In genomic region chr16:68257251-68257905, GRCh38 we compare ENCODE assay signal across 9 cellular contexts. TPM values are rescaled to one million over a fixed set of nuclear protein-coding genes. Genes with fewer than 3 reads are reported as not detected.
DNase-seq lines count a peak whose midpoint lies in the region; ATAC-seq and TF ChIP-seq lines count a peak whose summit lies in the region.
"Had no signal": no experiment of that assay in that cellular context is flagged by ENCODE, and none has a peak within 500 bp of the region (broad histone marks: within the 10 kb centered on the region; RNA-seq: fewer than 3 reads in every experiment).

No MANE protein-coding gene starts in this region.

- H2AFZ ChIP-seq in SK-N-SH (ENCODE audit: low read depth): no peak overlapping the region
- no peak overlapping the region for H2AFZ ChIP-seq in SU-DHL-6 (ENCODE audit: low read depth, low read length, severe bottlenecking)

- peak overlapping the region; percentile 33 for H3K9ac ChIP-seq in SK-N-SH
- peak overlapping the region; percentile 48 for H3K9ac ChIP-seq in SU-DHL-6 (ENCODE audit: low read length)

- no peak; the same call in 2 of the 3 replicates for ATAC-seq in SK-N-SH treated with all-trans-retinoic acid at 6 μM for 48 hours
- ATAC-seq in HG03139 (IDR thresholded peaks at IDR 0.05; ENCODE audit: unreplicated experiment): peak; percentile 46
- ATAC-seq in GM18858 (IDR thresholded peaks at IDR 0.05; ENCODE audit: unreplicated experiment): no peak

- TF ChIP-seq RAD21 in SK-N-SH (IDR thresholded peaks at IDR 0.05; ENCODE audit: low read length): no peak

- H3K9me3 ChIP-seq in SK-N-SH (no peaks in the 10 kb centered on the region), SU-DHL-6 (ENCODE audit: insufficient read depth, low read length) (no peaks in the 10 kb centered on the region)

- H4K20me1 ChIP-seq in SK-N-SH (ENCODE audit: insufficient read depth): no peaks in the 10 kb centered on the region
- no peaks in the 10 kb centered on the region for H4K20me1 ChIP-seq in SU-DHL-6 (ENCODE audit: low read depth, low read length)

- 95% methylated on average over 3 of the region's 6 CpGs for WGBS in SK-N-SH (ENCODE audit: low lambda C conversion rate)

- H3K27ac Mint-ChIP-seq in nephron: peak overlapping the region; percentile 92 to 98 (median 96)

- H3K27ac ChIP-seq in SK-N-SH (ENCODE audit: low read depth in 2 of 2, low read length in 1 of 2) (peak overlapping the region in 1 of 2 experiments; percentile 55; a peak in 3 of 4 replicates), SU-DHL-6 (ENCODE audit: low read depth, low read length) (peak overlapping the region; percentile 92)

- H3K9me3 Mint-ChIP-seq in nephron: no peaks in the 10 kb centered on the region

- no peak for DNase-seq in SK-N-SH
- no peak for DNase-seq in cerebellum (ENCODE audit: low spot score)
- DNase-seq in islet precursor cell: no peak

- H3K27me3 ChIP-seq in SK-N-SH (ENCODE audit: insufficient read depth): no peaks in the 10 kb centered on the region
- no peaks in the 10 kb centered on the region for H3K27me3 ChIP-seq in SU-DHL-6 (ENCODE audit: low read length)

- H3K4me3 Mint-ChIP-seq in nephron: no peak overlapping the region

- peaks cover 3% of the 10 kb centered on the region for H3K27me3 Mint-ChIP-seq in nephron (ENCODE audit: low read depth)

- H3K79me2 ChIP-seq in SK-N-SH (ENCODE audit: insufficient read depth) (no peaks in the 10 kb centered on the region), SU-DHL-6 (ENCODE audit: insufficient read depth, low read length) (no peaks in the 10 kb centered on the region)

- POLR2A ChIA-PET in SK-N-SH (lab: Yijun Ruan, JAX): no interaction called here

- H3K36me3 ChIP-seq in SK-N-SH (replicated peaks in 1 of 2; ENCODE audit: control insufficient read depth in 1 of 2, insufficient read depth in 2 of 2, low read length in 1 of 2): peaks cover 8 to 19% of the 10 kb centered on the region in 2 experiments
- no peaks in the 10 kb centered on the region for H3K36me3 ChIP-seq in SU-DHL-6 (ENCODE audit: low read length)

- peak overlapping the region; percentile 12; the same call in 1 of the 2 replicates for H3K4me2 ChIP-seq in SK-N-SH
- peak overlapping the region; percentile 49 for H3K4me2 ChIP-seq in SU-DHL-6 (ENCODE audit: low read depth, low read length, poor library complexity, severe bottlenecking)

- peaks cover 0 to 6% of the 10 kb centered on the region in 2 experiments; a peak in 2 of 4 replicates for H3K4me1 ChIP-seq in SK-N-SH (ENCODE audit: control insufficient read depth in 1 of 2, insufficient read depth in 2 of 2, low read depth in 1 of 2, low read length in 1 of 2)

- no peak for TF ChIP-seq EP300 in SK-N-SH (IDR thresholded peaks at IDR 0.05; ENCODE audit: borderline replicate concordance in 1 of 2, low read depth in 1 of 2, low read length in 1 of 2)

- CTCF ChIA-PET in SK-N-SH (lab: Yijun Ruan, JAX): interaction anchor here (13.8 kb wide), 1 partner anchor 73 kb away, joined by 355 read pairs; no protein-coding TSS in a partner anchor

- peaks cover 17% of the 10 kb centered on the region for H3F3A ChIP-seq in SK-N-SH (replicated peaks; ENCODE audit: insufficient read depth)
- H3F3A ChIP-seq in SU-DHL-6 (ENCODE audit: insufficient read depth): peaks cover 13% of the 10 kb centered on the region

- H3K4me3 ChIP-seq in SK-N-SH (ENCODE audit: low read depth in 2 of 2, low read length in 1 of 2): no peak overlapping the region
- no peak overlapping the region for H3K4me3 ChIP-seq in SU-DHL-6 (ENCODE audit: insufficient read depth, low read length, poor library complexity, severe bottlenecking)

- H3K36me3 Mint-ChIP-seq in nephron (ENCODE audit: low read depth): peaks cover 14% of the 10 kb centered on the region

- peaks cover 14% of the 10 kb centered on the region for H3K4me1 Mint-ChIP-seq in nephron

- TF ChIP-seq CTCF in SK-N-SH (IDR thresholded peaks at IDR 0.05): no peak
- no peak for TF ChIP-seq CTCF in SU-DHL-6 (IDR thresholded peaks at IDR 0.05; ENCODE audit: insufficient read depth, low read length, poor library complexity, severe bottlenecking)
- TF ChIP-seq CTCF in nephron (IDR thresholded peaks at IDR 0.05; ENCODE audit: unreplicated experiment in 3 of 3): no peak

- H3K9me2 ChIP-seq in SK-N-SH (no peaks in the 10 kb centered on the region), SU-DHL-6 (replicated peaks; ENCODE audit: insufficient read depth, low read length) (no peaks in the 10 kb centered on the region)

TF ChIP-seq in SK-N-SH, 30 proteins besides CTCF, POLR2A, EP300 and RAD21:
- TF ChIP-seq MEF2A (IDR thresholded peaks at IDR 0.05; ENCODE audit: borderline replicate concordance, low read depth) (no peak), SMC3 (IDR thresholded peaks at IDR 0.05; ENCODE audit: low read depth, low read length) (no peak), CHD2 (IDR thresholded peaks at IDR 0.05; ENCODE audit: low read length, partially characterized antibody) (no peak), ELF1 (IDR thresholded peaks at IDR 0.05) (no peak), GABPA (IDR thresholded peaks at IDR 0.05; ENCODE audit: low read depth) (no peak), MXI1 (IDR thresholded peaks at IDR 0.05; ENCODE audit: low read depth, low read length) (no peak), NRF1 (IDR thresholded peaks at IDR 0.05; ENCODE audit: low read depth, low read length) (no peak), FOXM1 (IDR thresholded peaks at IDR 0.05; ENCODE audit: low read depth) (no peak), EZH2phosphoT487 (IDR thresholded peaks at IDR 0.05; ENCODE audit: borderline replicate concordance, low read depth) (no peak)
- TF ChIP-seq, protein P1, sequence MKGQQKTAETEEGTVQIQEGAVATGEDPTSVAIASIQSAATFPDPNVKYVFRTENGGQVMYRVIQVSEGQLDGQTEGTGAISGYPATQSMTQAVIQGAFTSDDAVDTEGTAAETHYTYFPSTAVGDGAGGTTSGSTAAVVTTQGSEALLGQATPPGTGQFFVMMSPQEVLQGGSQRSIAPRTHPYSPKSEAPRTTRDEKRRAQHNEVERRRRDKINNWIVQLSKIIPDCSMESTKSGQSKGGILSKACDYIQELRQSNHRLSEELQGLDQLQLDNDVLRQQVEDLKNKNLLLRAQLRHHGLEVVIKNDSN (IDR thresholded peaks at IDR 0.05; ENCODE audit: borderline replicate concordance, low read depth): no peak

TF ChIP-seq in SK-N-SH treated with all-trans-retinoic acid at 6 μM for 48 hours, 23 proteins besides CTCF, POLR2A, EP300 and RAD21:
- TF ChIP-seq TOX (CRISPR knock-in tag; IDR thresholded peaks at IDR 0.05; ENCODE audit: borderline replicate concordance): no peak
- TF ChIP-seq ARNTL (CRISPR knock-in tag; IDR thresholded peaks at IDR 0.05; ENCODE audit: borderline replicate concordance, low read depth): no peak
- no peak for TF ChIP-seq RARB (CRISPR knock-in tag; IDR thresholded peaks at IDR 0.05)
- no peak for TF ChIP-seq ZNF70 (CRISPR knock-in tag; IDR thresholded peaks at IDR 0.05)
- TF ChIP-seq, protein P2, sequence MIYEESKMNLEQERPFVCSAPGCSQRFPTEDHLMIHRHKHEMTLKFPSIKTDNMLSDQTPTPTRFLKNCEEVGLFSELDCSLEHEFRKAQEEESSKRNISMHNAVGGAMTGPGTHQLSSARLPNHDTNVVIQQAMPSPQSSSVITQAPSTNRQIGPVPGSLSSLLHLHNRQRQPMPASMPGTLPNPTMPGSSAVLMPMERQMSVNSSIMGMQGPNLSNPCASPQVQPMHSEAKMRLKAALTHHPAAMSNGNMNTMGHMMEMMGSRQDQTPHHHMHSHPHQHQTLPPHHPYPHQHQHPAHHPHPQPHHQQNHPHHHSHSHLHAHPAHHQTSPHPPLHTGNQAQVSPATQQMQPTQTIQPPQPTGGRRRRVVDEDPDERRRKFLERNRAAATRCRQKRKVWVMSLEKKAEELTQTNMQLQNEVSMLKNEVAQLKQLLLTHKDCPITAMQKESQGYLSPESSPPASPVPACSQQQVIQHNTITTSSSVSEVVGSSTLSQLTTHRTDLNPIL (CRISPR knock-in tag; IDR thresholded peaks at IDR 0.05; ENCODE audit: low read depth): no peak
- TF ChIP-seq CSDC2 (CRISPR knock-in tag; IDR thresholded peaks at IDR 0.05): no peak

RNA-seq across cellular contexts. Expression of gene SLC7A6, which starts 6.9 kb away (rescaled TPM):
- 19.0 and 37.3 TPM in 2 replicates for polyA plus RNA-seq in SK-N-SH (2012; rRNA removed)
- 12.8 and 13.7 TPM in 2 replicates for polyA plus RNA-seq in SK-N-SH (2012; cell fraction: cytosol; rRNA removed)
- 71.5 and 122 TPM in 2 replicates for polyA plus RNA-seq in SK-N-SH (2012; cell fraction: nucleus; rRNA removed)
- 26.7 TPM for total RNA-seq in cerebellum

RNA-seq across cellular contexts. Expression of gene PLA2G15, which starts 12.2 kb away (rescaled TPM):
- polyA plus RNA-seq in SK-N-SH (2012; rRNA removed): 22.0 and 23.9 TPM in 2 replicates
- 9.9 and 15.9 TPM in 2 replicates for polyA plus RNA-seq in SK-N-SH (2012; cell fraction: cytosol; rRNA removed)
- polyA plus RNA-seq in SK-N-SH (2012; cell fraction: nucleus; rRNA removed): 26.9 and 27.4 TPM in 2 replicates
- 13.2 TPM for total RNA-seq in cerebellum

RNA-seq across cellular contexts. Expression of gene ESRP2, which starts 21.5 kb away (rescaled TPM):
- polyA plus RNA-seq in SK-N-SH (2012; rRNA removed): 0.07 and 0.39 TPM in 2 replicates
- 0.03 TPM in 2 replicates for polyA plus RNA-seq in SK-N-SH (2012; cell fraction: cytosol; rRNA removed)
- 0.46 and 0.50 TPM in 2 replicates for polyA plus RNA-seq in SK-N-SH (2012; cell fraction: nucleus; rRNA removed)
- not detected for total RNA-seq in cerebellum
- polyA plus RNA-seq: neural cell had no signal

RNA-seq across cellular contexts. Expression of gene SLC7A6OS, which starts 53.4 kb away (rescaled TPM):
- polyA plus RNA-seq in SK-N-SH (2012; rRNA removed): 6.6 and 9.6 TPM in 2 replicates
- polyA plus RNA-seq in SK-N-SH (2012; cell fraction: cytosol; rRNA removed): 5.9 and 6.7 TPM in 2 replicates
- 19.1 and 28.4 TPM in 2 replicates for polyA plus RNA-seq in SK-N-SH (2012; cell fraction: nucleus; rRNA removed)
- total RNA-seq in cerebellum: 18.6 TPM

RNA-seq across cellular contexts. Expression of gene PRMT7, which starts 53.4 kb away (rescaled TPM):
- 46.0 and 66.8 TPM in 2 replicates for polyA plus RNA-seq in SK-N-SH (2012; rRNA removed)
- polyA plus RNA-seq in SK-N-SH (2012; cell fraction: cytosol; rRNA removed): 20.7 and 29.1 TPM in 2 replicates
- 317 and 350 TPM in 2 replicates for polyA plus RNA-seq in SK-N-SH (2012; cell fraction: nucleus; rRNA removed)
- total RNA-seq in cerebellum: 50.8 TPM
